Comparison of ENCODE assay signal across 1 cellular context in genomic region chr1:155859881-155860841, GRCh38.
TF ChIP-seq lines count a peak whose summit lies in the region.

No MANE protein-coding gene starts in this region.

TF ChIP-seq in K562, 482 proteins besides CTCF, POLR2A, EP300 and RAD21 (continued from another document):
- TF ChIP-seq BCOR (IDR thresholded peaks at IDR 0.05), result no peak
- TF ChIP-seq CTCFL (IDR thresholded peaks at IDR 0.05; ENCODE audit: borderline replicate concordance, insufficient read depth, low read depth, low read length, poor library complexity, severe bottlenecking), result no peak
- no peak for TF ChIP-seq ZNF311 (CRISPR knock-in tag; IDR thresholded peaks at IDR 0.05)
- TF ChIP-seq SMARCC2 (IDR thresholded peaks at IDR 0.05; ENCODE audit: low read depth), result no peak
- TF ChIP-seq WHSC1 (IDR thresholded peaks at IDR 0.05; ENCODE audit: low read length), result no peak
- no peak for TF ChIP-seq SMAD4 (CRISPR knock-in tag; conservative IDR thresholded peaks at IDR 0.05)
